In genomic region chr16:26161461-26162180, GRCh38 we compare ENCODE assay signal across 24 cellular contexts.
DNase-seq lines count a peak whose midpoint lies in the region; FAIRE-seq and TF ChIP-seq lines count a peak whose summit lies in the region.
"Had no signal": no experiment of that assay in that cellular context is flagged by ENCODE, and none has a peak within 500 bp of the region (broad histone marks: within the 10 kb centered on the region; RNA-seq: fewer than 3 reads in every experiment).

No MANE protein-coding gene starts in this region.

- H3K4me3 ChIP-seq in SJCRH30 (no peak overlapping the region), esophagus muscularis mucosa (no peak overlapping the region)
- H3K4me3 ChIP-seq: A549; BLaER1 treated with 17β-estradiol and CSF1 and Interleukin-3, amounts not matched to agents 10 nM and 100 nM; GM12878 had no signal

- no peak for TF ChIP-seq POLR2A in esophagus muscularis mucosa (IDR thresholded peaks at IDR 0.05; ENCODE audit: low read depth)
- TF ChIP-seq POLR2A in GM12892 (IDR thresholded peaks at IDR 0.05; ENCODE audit: low read depth, low read length), result no peak

- 61% methylated on average over 6 of the region's 7 CpGs for WGBS in esophagus muscularis mucosa

- H3K36me3 ChIP-seq in SJCRH30 (no peaks in the 10 kb centered on the region), esophagus muscularis mucosa (no peaks in the 10 kb centered on the region)
- H3K36me3 ChIP-seq: BLaER1 treated with 17β-estradiol and CSF1 and Interleukin-3, amounts not matched to agents 10 nM and 100 nM had no signal

- DNase-seq in NCI-H82 (lab: John Stamatoyannopoulos, UW) (peak; percentile 92), SJCRH30 (peak; percentile 4 to 16), esophagus muscularis mucosa (ENCODE audit: extremely low spot score) (peak; percentile 64), retina (peak; percentile 23), UCSD-AML1 (lab: John Stamatoyannopoulos, UW; ENCODE audit: unreplicated experiment) (no peak), DMS153 (lab: John Stamatoyannopoulos, UW) (no peak), GM12892 (ENCODE audit: insufficient read length) (no peak)
- DNase-seq: AML-193; Caco-2; Calu3; CD4-positive, alpha-beta T cell; CD8-positive, alpha-beta T cell; DMS53; DMS79; DND-41; EL; GDM1 had no signal

- no peaks in the 10 kb centered on the region for H3K4me1 ChIP-seq in SJCRH30
- H3K4me1 ChIP-seq in esophagus muscularis mucosa, result no peaks in the 10 kb centered on the region
- H3K4me1 ChIP-seq: A549, Caco-2 had no signal

- no peak for TF ChIP-seq EP300 in esophagus muscularis mucosa (IDR thresholded peaks at IDR 0.05)

- H3K27me3 ChIP-seq in SJCRH30, result no peaks in the 10 kb centered on the region
- no peaks in the 10 kb centered on the region for H3K27me3 ChIP-seq in esophagus muscularis mucosa
- H3K27me3 ChIP-seq: BLaER1 treated with 17β-estradiol and CSF1 and Interleukin-3, amounts not matched to agents 10 nM and 100 nM had no signal

- TF ChIP-seq CTCF in esophagus muscularis mucosa (IDR thresholded peaks at IDR 0.05), result no peak

- H3K27ac ChIP-seq in SJCRH30 (no peak overlapping the region), esophagus muscularis mucosa (replicated peaks in 1 of 4) (no peak overlapping the region)
- H3K27ac ChIP-seq: 22Rv1, A549, C4-2B had no signal

- intact Hi-C loops in esophagus muscularis mucosa (cut with DNase I), result no loop called here

- H3K9me3 ChIP-seq in SJCRH30 (replicated peaks) (no peaks in the 10 kb centered on the region), esophagus muscularis mucosa (peaks cover 0 to 5% (median 0%) of the 10 kb centered on the region in 4 donors)
- H3K9me3 ChIP-seq: A549, Caco-2 had no signal

- no peak for FAIRE-seq in GM12892 (lab: Jason Lieb, UNC)
- FAIRE-seq: A549, D721Med, GM12878, GM19239 had no signal

Comparison
In these comparisons a context has a peak if more than half of its experiments do, and no peak if none do; other contexts are left out.
1. DNase-seq: peak in NCI-H82 (single experiment), SJCRH30 (2 of 2), esophagus muscularis mucosa (single experiment) and retina (single experiment); none in UCSD-AML1 (single experiment), DMS153 (single experiment) and GM12892 (single experiment).